11 cellular contexts compared by ENCODE assay signal in genomic region chr6:134551245-134551960, GRCh38.
A peak's percentile ranks its signal among the peaks of the same experiment; 100 is the strongest.
DNase-seq lines count a peak whose midpoint lies in the region; FAIRE-seq and TF ChIP-seq lines count a peak whose summit lies in the region.
"Had no signal": no experiment of that assay in that cellular context is flagged by ENCODE, and none has a peak within 500 bp of the region (broad histone marks: within the 10 kb centered on the region; RNA-seq: fewer than 3 reads in every experiment).

No MANE protein-coding gene starts in this region.

- H3K27me3 Mint-ChIP-seq in HFFc6 (ENCODE audit: insufficient read depth) (no peaks in the 10 kb centered on the region), astrocyte (ENCODE audit: low read depth, unreplicated experiment) (no peaks in the 10 kb centered on the region)

- no peaks in the 10 kb centered on the region for H3K9me3 ChIP-seq in astrocyte (ENCODE audit: insufficient read depth, low read depth, low read length)

- peak overlapping the region; percentile 7 for H2AFZ ChIP-seq in astrocyte (ENCODE audit: low read depth, low read length)

- no peaks in the 10 kb centered on the region for H3K79me2 ChIP-seq in astrocyte (ENCODE audit: insufficient read depth, low read length)

- no peak overlapping the region for H3K4me3 ChIP-seq in astrocyte (ENCODE audit: insufficient read depth, low read depth, low read length)

- H3K4me3 Mint-ChIP-seq in HFFc6 (peak overlapping the region; percentile 76), astrocyte (ENCODE audit: unreplicated experiment) (no peak overlapping the region)

- peak overlapping the region; percentile 87 for H3K27ac Mint-ChIP-seq in HFFc6
- H3K27ac Mint-ChIP-seq in astrocyte (ENCODE audit: unreplicated experiment), result peak overlapping the region; percentile 59

- H3K9ac ChIP-seq in astrocyte (ENCODE audit: low read length), result peak overlapping the region; percentile 67

- TF ChIP-seq CTCF in HFFc6 (IDR thresholded peaks at IDR 0.05), result no peak
- TF ChIP-seq CTCF in astrocyte (IDR thresholded peaks at IDR 0.05; ENCODE audit: insufficient read depth, low read depth, low read length), result no peak

- H3K27ac ChIP-seq in astrocyte (ENCODE audit: low read depth, low read length), result peak overlapping the region; percentile 83

- DNase-seq in HFFc6 (peak; percentile 76), astrocyte (ENCODE audit: low read depth) (peak; percentile 92), hepatic stellate cell (ENCODE audit: low spot score) (peak; percentile 36), stromal cell of bone marrow (ENCODE audit: low read depth) (peak; percentile 54), RPMI8226 (no peak), T1000 (lab: John Stamatoyannopoulos, UW) (no peak)
- no peak for DNase-seq in activated CD4-positive, CD25-positive, alpha-beta regulatory T cell treated with anti-CD3 and anti-CD28 coated beads, Interleukin-2, amount 50 U/mL, for 72 hours
- DNase-seq: activated CD4-positive, alpha-beta T cell treated with anti-CD3 and anti-CD28 coated beads for 48 hours; activated naive CD4-positive, alpha-beta T cell treated with Interleukin-2 at 50 U/mL for 16 hours; effector CD8-positive, alpha-beta T cell; posterior cingulate gyrus had no signal

- H3K36me3 ChIP-seq in astrocyte (ENCODE audit: insufficient read depth, low read length), result no peaks in the 10 kb centered on the region

- H3K36me3 Mint-ChIP-seq in HFFc6 (ENCODE audit: low read depth) (peaks cover 9% of the 10 kb centered on the region; the same call in 1 of the 2 replicates), astrocyte (ENCODE audit: low read depth, unreplicated experiment) (peaks cover 2% of the 10 kb centered on the region)

- peaks cover 23% of the 10 kb centered on the region for H3K4me1 ChIP-seq in astrocyte (ENCODE audit: insufficient read depth, low read length)

- H3K27me3 ChIP-seq in astrocyte (ENCODE audit: insufficient read depth, low read length), result no peaks in the 10 kb centered on the region

- H3K9me3 Mint-ChIP-seq in HFFc6, result no peaks in the 10 kb centered on the region
- peaks cover 3% of the 10 kb centered on the region for H3K9me3 Mint-ChIP-seq in astrocyte (ENCODE audit: unreplicated experiment)

- no peaks in the 10 kb centered on the region for H4K20me1 ChIP-seq in astrocyte (ENCODE audit: insufficient read depth, low read length)

- H3K4me2 ChIP-seq in astrocyte (ENCODE audit: low read length), result peak overlapping the region; percentile 76

- FAIRE-seq in astrocyte (lab: Jason Lieb, UNC), result peak; percentile 80

- H3K4me1 Mint-ChIP-seq in HFFc6 (ENCODE audit: low read depth) (peaks cover 64% of the 10 kb centered on the region), astrocyte (ENCODE audit: low read depth, unreplicated experiment) (peaks cover 25% of the 10 kb centered on the region)

Comparison
In these comparisons a context has a peak if more than half of its experiments do, and no peak if none do; other contexts are left out.
1. DNase-seq: peak in HFFc6 (single experiment), astrocyte (single experiment), hepatic stellate cell (single experiment) and stromal cell of bone marrow (single experiment); none in activated CD4-positive, CD25-positive, alpha-beta regulatory T cell treated with anti-CD3 and anti-CD28 coated beads, Interleukin-2, amount 50 U/mL, for 72 hours (single experiment), RPMI8226 (single experiment) and T1000 (single experiment).